Comparison of ENCODE assay signal across 22 cellular contexts in the genomic region with DNA sequence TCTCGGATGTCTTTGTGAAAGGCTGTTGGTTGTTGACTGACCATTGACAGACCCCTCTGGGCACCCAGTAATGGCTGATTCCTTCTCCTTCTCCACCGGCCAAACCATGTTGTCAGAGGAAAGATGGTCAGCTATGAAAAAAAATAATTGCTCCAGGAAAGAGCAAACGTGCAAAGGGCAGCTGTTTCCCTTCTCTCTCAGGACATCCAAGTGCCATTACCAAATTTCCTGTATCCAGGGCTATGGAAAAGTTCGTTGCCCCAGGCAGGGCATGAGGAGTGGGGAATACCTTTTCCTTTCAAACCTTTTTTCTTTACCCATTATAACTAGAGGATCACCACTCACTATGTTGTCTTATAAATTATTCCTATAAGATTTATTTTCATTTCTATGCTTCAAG.
"Had no signal": no experiment of that assay in that cellular context is flagged by ENCODE, and none has a peak within 500 bp of the region (broad histone marks: within the 10 kb centered on the region; RNA-seq: fewer than 3 reads in every experiment).

No MANE protein-coding gene starts in this region.

- ATAC-seq: heart left ventricle; left lung; naive thymus-derived CD4-positive, alpha-beta T cell; sciatic nerve; stimulated activated effector memory CD8-positive, alpha-beta T cell treated with anti-CD3 and anti-CD28 coated beads, Interleukin-12 subunit alpha, Interleukin-12 subunit beta, amount 100 ng/mL, for 72 hours had no signal

- H3K4me3 ChIP-seq: heart left ventricle, hepatocyte, left lung, prostate gland, right atrium auricular region, smooth muscle cell, stomach, thyroid gland, vagina had no signal

- H3K9me3 ChIP-seq: heart left ventricle, left lung, prostate gland, right atrium auricular region, stomach, thyroid gland, vagina had no signal

- H3K36me3 ChIP-seq: heart left ventricle, left lung, prostate gland, right atrium auricular region, stomach, thyroid gland, vagina had no signal

- H3K4me1 ChIP-seq: heart left ventricle, left lung, prostate gland, right atrium auricular region, stomach, thyroid gland, vagina had no signal

- H3K27ac ChIP-seq: heart left ventricle, hepatocyte, left lung, prostate gland, right atrium auricular region, stomach, vagina had no signal

- H3K9me3 Mint-ChIP-seq: naive thymus-derived CD4-positive, alpha-beta T cell; nephron; stimulated activated effector memory CD8-positive, alpha-beta T cell treated with anti-CD3 and anti-CD28 coated beads, Interleukin-12 subunit alpha, Interleukin-12 subunit beta, amount 100 ng/mL, for 72 hours had no signal

- H3K4me1 Mint-ChIP-seq: naive thymus-derived CD4-positive, alpha-beta T cell; nephron; stimulated activated effector memory CD8-positive, alpha-beta T cell treated with anti-CD3 and anti-CD28 coated beads, Interleukin-12 subunit alpha, Interleukin-12 subunit beta, amount 100 ng/mL, for 72 hours had no signal

- H3K27ac Mint-ChIP-seq: naive thymus-derived CD4-positive, alpha-beta T cell; stimulated activated effector memory CD8-positive, alpha-beta T cell treated with anti-CD3 and anti-CD28 coated beads, Interleukin-12 subunit alpha, Interleukin-12 subunit beta, amount 100 ng/mL, for 72 hours had no signal

- H3K4me3 Mint-ChIP-seq: naive thymus-derived CD4-positive, alpha-beta T cell; nephron; stimulated activated effector memory CD8-positive, alpha-beta T cell treated with anti-CD3 and anti-CD28 coated beads, Interleukin-12 subunit alpha, Interleukin-12 subunit beta, amount 100 ng/mL, for 72 hours had no signal

- DNase-seq: effector memory CD4-positive, alpha-beta T cell; heart left ventricle; kidney; left lung; mesenchymal stem cell; midbrain; naive thymus-derived CD4-positive, alpha-beta T cell; nucleus accumbens; stimulated activated CD4-positive, alpha-beta T cell treated with anti-CD3 and anti-CD28 coated beads, Interleukin-2, amount 100 ng/mL, for 24 hours; stimulated activated CD4-positive, alpha-beta T cell treated with anti-CD3 and anti-CD28 coated beads, Interleukin-4, amount 100 ng/mL, for 24 hours; stimulated activated naive CD4-positive, alpha-beta T cell treated with Interleukin-2 at 50 U/mL for 16 hours; stomach; thyroid gland; trophoblast cell had no signal

- H3K36me3 Mint-ChIP-seq: naive thymus-derived CD4-positive, alpha-beta T cell; stimulated activated effector memory CD8-positive, alpha-beta T cell treated with anti-CD3 and anti-CD28 coated beads, Interleukin-12 subunit alpha, Interleukin-12 subunit beta, amount 100 ng/mL, for 72 hours had no signal

- H3K27me3 ChIP-seq: hepatocyte, left lung, right atrium auricular region, stomach, thyroid gland, vagina had no signal
